ENCODE assay signal across 11 cellular contexts in the genomic region with DNA sequence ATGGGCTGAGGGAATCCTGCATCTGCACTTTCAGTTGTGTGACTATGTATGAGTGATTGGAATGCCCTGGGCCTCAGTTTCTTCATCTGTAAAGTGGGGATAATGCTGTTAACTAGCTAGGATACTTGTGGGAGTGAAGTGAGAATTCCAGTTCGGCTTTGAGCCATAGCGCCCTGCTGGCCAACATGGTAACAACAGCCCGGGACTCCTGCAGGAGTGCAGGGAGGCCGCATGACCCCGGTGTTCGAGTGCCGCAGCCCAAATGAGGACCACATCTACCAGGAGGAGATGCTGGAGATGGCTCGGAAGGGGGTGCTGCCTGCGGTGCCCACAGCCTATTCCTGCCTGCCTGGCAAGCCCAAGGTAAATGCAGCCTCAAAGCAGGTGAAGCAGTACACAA. TPM values are rescaled to one million over a fixed set of nuclear protein-coding genes. Genes with fewer than 3 reads are reported as not detected.
A peak's percentile ranks its signal among the peaks of the same experiment; 100 is the strongest.
DNase-seq lines count a peak whose midpoint lies in the region; ATAC-seq, FAIRE-seq and TF ChIP-seq lines count a peak whose summit lies in the region.
"Not testable (repeated sequence)": the region's sequence is repeated elsewhere in the genome, so short reads cannot be mapped to it uniquely, and the experiment has no call there.
"Had no signal": no experiment of that assay in that cellular context is flagged by ENCODE, and none has a peak within 500 bp of the region (broad histone marks: within the 10 kb centered on the region; RNA-seq: fewer than 3 reads in every experiment).

No MANE protein-coding gene starts in this region.

- intact Hi-C loops in Panc1 (cut with micrococcal nuclease; ENCODE audit: unreplicated experiment); K562 (cut with micrococcal nuclease); mucosa of descending colon (cut with DNase I, micrococcal nuclease): not testable (repeated sequence)

- in situ Hi-C loops in Panc1 (cut with HindIII; ENCODE audit: low pct_unique_long_range_greater_than_20kb, low sequenced_read_pairs), result not testable (repeated sequence)
- in situ Hi-C loops in K562 (cut with MboI), result loop anchor here (25.0 kb wide), 1 partner anchor 1931 kb away; no protein-coding TSS in a partner anchor

- not testable (repeated sequence) for H2AFZ ChIP-seq in H9 (ENCODE audit: low read length); K562 (ENCODE audit: low read depth, low read length)

- H3K36me3 ChIP-seq in Panc1 (ENCODE audit: control insufficient read depth, insufficient read depth, low read length); K562 (ENCODE audit: control insufficient read depth, insufficient read depth, low read length); mucosa of descending colon (ENCODE audit: low read depth): not testable (repeated sequence)

- not testable (repeated sequence) for H2BK15ac ChIP-seq in H9 (ENCODE audit: low read depth, low read length)

- not testable (repeated sequence) for H3K56ac ChIP-seq in H9 (ENCODE audit: insufficient read length, low read depth, low read length)

- not testable (repeated sequence) for H3K79me1 ChIP-seq in H9 (ENCODE audit: insufficient read depth, low read depth, low read length, poor library complexity, severe bottlenecking)

- not testable (repeated sequence) for H4K91ac ChIP-seq in H9 (ENCODE audit: insufficient read length, low read depth, low read length)

- DNase-seq in A549 (ENCODE audit: low read depth in 1 of 2, low spot score in 1 of 2); H9; Panc1 (ENCODE audit: low read depth, low spot score); K562 (ENCODE audit: extremely low read depth in 1 of 4, low spot score in 3 of 4); foreskin keratinocyte; mucosa of descending colon: not testable (repeated sequence)

- not testable (repeated sequence) for H2BK12ac ChIP-seq in H9 (ENCODE audit: insufficient read length, low read depth, low read length)

- not testable (repeated sequence) for H3K23me2 ChIP-seq in H9 (ENCODE audit: insufficient read length, low read depth, low read length, poor library complexity, severe bottlenecking)

- H2BK5ac ChIP-seq in H9 (ENCODE audit: insufficient read length, low read length), result not testable (repeated sequence)

- not testable (repeated sequence) for H3K4ac ChIP-seq in H9 (ENCODE audit: low read depth, low read length)

- not testable (repeated sequence) for H3K27me3 ChIP-seq in H9 (ENCODE audit: insufficient read depth, low read length); Panc1 (ENCODE audit: control insufficient read depth, insufficient read depth, low read length); K562 (ENCODE audit: control insufficient read depth in 2 of 2, insufficient read depth in 2 of 2, low read length in 2 of 2); foreskin keratinocyte

- H3K18ac ChIP-seq in H9 (ENCODE audit: insufficient read length, low read depth, low read length), result not testable (repeated sequence)

- H3T11ph ChIP-seq in H9 (ENCODE audit: low read length), result not testable (repeated sequence)

- not testable (repeated sequence) for H3K9me3 ChIP-seq in A549; H9 (ENCODE audit: control insufficient read depth, low read depth, low read length); Panc1 (ENCODE audit: control insufficient read depth, insufficient read depth, low read depth, low read length); K562 (replicated peaks; ENCODE audit: control insufficient read depth, insufficient read depth, low read depth, low read length); mucosa of descending colon

- not testable (repeated sequence) for H3K4me3 ChIP-seq in A549; Panc1 (ENCODE audit: low read depth in 2 of 2, low read length in 2 of 2); K562; mucosa of descending colon

- H3K27ac Mint-ChIP-seq in H9, result not testable (repeated sequence)

- not testable (repeated sequence) for TF ChIP-seq POLR2A in A549 (IDR thresholded peaks at IDR 0.05; ENCODE audit: low read length); K562 (conservative IDR thresholded peaks at IDR 0.05)

- ATAC-seq in A549, result peak; percentile 48 to 84; a peak in 4 of 6 replicates
- peak; percentile 79; the same call in 1 of the 2 replicates for ATAC-seq in Panc1
- ATAC-seq in K562, result peak; percentile 50; the same call in 1 of the 3 replicates
- peak; percentile 14 for ATAC-seq in foreskin keratinocyte
- peak; percentile 7 for ATAC-seq in mucosa of descending colon

- not testable (repeated sequence) for H3K4me3 Mint-ChIP-seq in H9

- H3K27me3 Mint-ChIP-seq in H9 (ENCODE audit: low read depth), result not testable (repeated sequence)

- H3K4me1 Mint-ChIP-seq in H9, result not testable (repeated sequence)

- H3K36me3 Mint-ChIP-seq in H9 (ENCODE audit: insufficient read depth in 1 of 3, low read depth in 3 of 3), result not testable (repeated sequence)

- FAIRE-seq in A549 (lab: Jason Lieb, UNC), result not testable (repeated sequence)
- FAIRE-seq in K562 (lab: Jason Lieb, UNC), result peak; percentile 26

- CTCF ChIA-PET in A549 (lab: Yijun Ruan, JAX); Panc1 (lab: Charles Lee); K562 (lab: Yijun Ruan, JAX; ENCODE audit: low intra/inter-chr PET ratio): not testable (repeated sequence)

- no CpG with 5 or more reads among the region's 9 CpGs for WGBS in A549 (ENCODE audit: missing lambda C conversion rate)
- no CpG with 5 or more reads among the region's 9 CpGs for WGBS in H9 (ENCODE audit: extremely low coverage, insufficient read length, low lambda C conversion rate)
- WGBS in K562 (ENCODE audit: insufficient coverage, low coverage, missing lambda C conversion rate), result no CpG with 5 or more reads among the region's 9 CpGs

- not testable (repeated sequence) for H3K14ac ChIP-seq in H9 (ENCODE audit: insufficient read depth, low read length)

- H3K4me1 ChIP-seq in A549; H9 (ENCODE audit: insufficient read depth, low read length); Panc1 (ENCODE audit: control insufficient read depth, insufficient read depth, low read length); K562 (replicated peaks in 1 of 2; ENCODE audit: control insufficient read depth in 2 of 2, insufficient read depth in 2 of 2, low read length in 2 of 2); foreskin keratinocyte; mucosa of descending colon (ENCODE audit: low read depth): not testable (repeated sequence)

- not testable (repeated sequence) for BruUV-seq in Panc1 (replicated peaks; lab: Mats Ljungman, UMichigan); K562 (replicated peaks; lab: Mats Ljungman, UMichigan)

- not testable (repeated sequence) for H3K23ac ChIP-seq in H9 (ENCODE audit: insufficient read length, low read depth, low read length)

- H3K4me2 ChIP-seq in A549; H9 (ENCODE audit: insufficient read depth, insufficient read length, low read length); K562 (ENCODE audit: insufficient read depth, low read length): not testable (repeated sequence)

- not testable (repeated sequence) for H2AK5ac ChIP-seq in H9 (ENCODE audit: insufficient read length, low read length)

- not testable (repeated sequence) for H3K9me1 ChIP-seq in K562 (ENCODE audit: control insufficient read depth, insufficient read depth, low read length)

- TF ChIP-seq RAD21 in A549 (conservative IDR thresholded peaks at IDR 0.05 in 1 of 2, IDR thresholded peaks at IDR 0.05 in 1 of 2); K562 (CRISPR knock-in tag; conservative IDR thresholded peaks at IDR 0.05 in 1 of 2, IDR thresholded peaks at IDR 0.05 in 1 of 2): not testable (repeated sequence)

- not testable (repeated sequence) for H2BK120ac ChIP-seq in H9 (ENCODE audit: low read depth, low read length, poor library complexity, severe bottlenecking)

- not testable (repeated sequence) for H4K8ac ChIP-seq in H9 (replicated peaks; ENCODE audit: insufficient read length, low read depth, low read length)

- H4K20me1 ChIP-seq in H9 (ENCODE audit: control insufficient read depth, insufficient read depth, insufficient read length); K562 (replicated peaks; ENCODE audit: control insufficient read depth, insufficient read depth, low read length): not testable (repeated sequence)

- H2BK20ac ChIP-seq in H9 (ENCODE audit: low read depth, low read length, poor library complexity, severe bottlenecking), result not testable (repeated sequence)

- H3K9ac ChIP-seq in H9 (ENCODE audit: extremely low read depth, insufficient read length, low read length); K562 (ENCODE audit: insufficient read depth in 1 of 2, low read depth in 2 of 2, low read length in 2 of 2): not testable (repeated sequence)

- POLR2A ChIA-PET in A549 (lab: Yijun Ruan, JAX); Panc1 (lab: Charles Lee); K562 (lab: Yijun Ruan, JAX): not testable (repeated sequence)

- not testable (repeated sequence) for TF ChIP-seq CTCF in A549 (IDR thresholded peaks at IDR 0.05); Panc1 (IDR thresholded peaks at IDR 0.05); K562 (IDR thresholded peaks at IDR 0.05 in 2 of 3, conservative IDR thresholded peaks at IDR 0.05 in 1 of 3; ENCODE audit: insufficient read depth in 2 of 3, low read depth in 1 of 3, low read length in 3 of 3); foreskin keratinocyte (conservative IDR thresholded peaks at IDR 0.05); mucosa of descending colon (IDR thresholded peaks at IDR 0.05)
- 0 out of 3 replicates have a peak, but pooled peaks have one; percentile 16 for TF ChIP-seq CTCF in H9 (conservative IDR thresholded peaks at IDR 0.05)

- H3K9me3 Mint-ChIP-seq in H9, result not testable (repeated sequence)

- not testable (repeated sequence) for H3K27ac ChIP-seq in A549; H9 (ENCODE audit: insufficient read length, low read depth, low read length); Panc1 (ENCODE audit: low read length); K562 (ENCODE audit: extremely low read depth, low read depth, low read length); foreskin keratinocyte

- H3K79me2 ChIP-seq in H9 (ENCODE audit: insufficient read depth, low read length); K562 (ENCODE audit: control insufficient read depth, insufficient read depth, low read length): not testable (repeated sequence)

- H4K5ac ChIP-seq in H9 (ENCODE audit: insufficient read length, low read depth, low read length), result not testable (repeated sequence)

- TF ChIP-seq EP300 in A549 (IDR thresholded peaks at IDR 0.05); K562 (IDR thresholded peaks at IDR 0.05; ENCODE audit: low read length): not testable (repeated sequence)

RNA-seq across cellular contexts. Expression of a gene that starts 23.7 kb away (rescaled TPM):
- polyA plus RNA-seq in A549 (2011; rRNA removed) (not detected in 2 replicates), A549 (2017; fragmentation: RNase III; extraction: RNeasy Plus Mini Kit Qiagen cat#74134 plus additional on column Dnase treatment) (not detected in 3 replicates), K562 (2011; rRNA removed) (not detected in 2 replicates), K562 (2014; fragmentation: Illumina TruSeq; extraction: Trizol) (not detected in 2 replicates), K562 (2014; fragmentation: Nextera tagmentation; extraction: Ambion mirVana) (not detected), K562 (2014; rRNA removed) (not detected in 2 replicates), foreskin keratinocyte (12.8 and 18.1 TPM in 2 replicates)
- not detected in 2 replicates for polyA plus RNA-seq in A549 (2012; cell fraction: cytosol; rRNA removed)
- not detected in 2 replicates for polyA plus RNA-seq in A549 (2012; cell fraction: nucleus; rRNA removed)
- not detected in 2 replicates for polyA minus RNA-seq in A549 (2011; rRNA and poly(A)+ RNA removed)
- total RNA-seq in H9 (2021) (not detected in 2 replicates), Panc1 (2021; ENCODE audit: unreplicated experiment) (not detected), K562 (2014; rRNA removed) (not detected in 2 replicates), K562 (2014; rRNA removed; fragmentation: Illumina TruSeq; extraction: Trizol) (not detected in 2 replicates), K562 (2015; rRNA removed; fragmentation: Illumina TruSeq; extraction: Trizol) (not detected in 2 replicates), K562 (2021) (not detected in 2 replicates), foreskin keratinocyte (11.6 and 14.5 TPM in 2 replicates), mucosa of descending colon (10 to 100 TPM; 14.3 to 55.3 (median 26.6) TPM)
- polyA plus RNA-seq in Panc1 (2012; ENCODE audit: insufficient read length), result not detected
- total RNA-seq in K562 (2011; cell fraction: chromatin; rRNA removed; ENCODE audit: low replicate concordance), result not detected in 2 replicates
- total RNA-seq in K562 (2011; cell fraction: nucleolus; rRNA removed), result not detected in 2 replicates
- total RNA-seq in K562 (2011; cell fraction: nucleoplasm; rRNA removed), result not detected in 2 replicates
- polyA plus RNA-seq in K562 (2011; cell fraction: cytosol; rRNA removed), result not detected in 2 replicates
- polyA plus RNA-seq in K562 (2011; cell fraction: nucleus; rRNA removed), result not detected in 2 replicates
- polyA plus RNA-seq in K562 (2012), result not detected in 2 replicates
- polyA minus RNA-seq in K562 (2011; rRNA and poly(A)+ RNA removed), result not detected in 2 replicates
- polyA minus RNA-seq in K562 (2011; cell fraction: cytosol; rRNA and poly(A)+ RNA removed), result not detected in 2 replicates
- polyA minus RNA-seq in K562 (2011; cell fraction: nucleus; rRNA and poly(A)+ RNA removed), result not detected in 2 replicates
- total RNA-seq: CD4-positive, alpha-beta T cell; CD8-positive, alpha-beta memory T cell; H7; HFFc6 had no signal
- polyA plus RNA-seq: CD14-positive monocyte; CD8-positive, alpha-beta memory T cell had no signal

Comparison
In these comparisons a context has a peak if more than half of its experiments do, and no peak if none do; other contexts are left out.
1. ATAC-seq: peak in every context shown above with its lines; median percentile 79 in Panc1; 66 in A549; 50 in K562; 14 in foreskin keratinocyte; 7 in mucosa of descending colon.
2. RNA of a gene that starts 23.7 kb away (total RNA-seq): 14.3 to 55.3 TPM in mucosa of descending colon and 11.6 to 14.5 TPM in foreskin keratinocyte; not detected in Panc1 (single experiment), not detected in H9 and not detected in K562; every median in the first group is over 10 times any median in the second.